14 cellular contexts compared by ENCODE assay signal in genomic region chr7:46461334-46461777, GRCh38.
"Had no signal": no experiment of that assay in that cellular context is flagged by ENCODE, and none has a peak within 500 bp of the region (broad histone marks: within the 10 kb centered on the region; RNA-seq: fewer than 3 reads in every experiment).

No MANE protein-coding gene starts in this region.

- H3K9ac ChIP-seq: neural progenitor cell, parathyroid adenoma had no signal

- H3K4me2 ChIP-seq: neural progenitor cell had no signal

- H3K79me2 ChIP-seq: parathyroid adenoma had no signal

- H3K36me3 ChIP-seq: heart right ventricle, neural progenitor cell, tibial nerve had no signal

- H3K27ac ChIP-seq: heart right ventricle, neural progenitor cell, parathyroid adenoma, skin epidermis, tibial nerve had no signal

- H3K27me3 ChIP-seq: heart right ventricle, neural progenitor cell, tibial nerve had no signal

- H3K4me3 ChIP-seq: heart right ventricle, neural progenitor cell, skin epidermis, tibial nerve had no signal

- H2AFZ ChIP-seq: neural progenitor cell, parathyroid adenoma had no signal

- H3K4me1 ChIP-seq: neural progenitor cell, parathyroid adenoma, tibial nerve had no signal

- DNase-seq: activated CD4-positive, alpha-beta memory T cell treated with anti-CD3 and anti-CD28 coated beads, Interleukin-2, amount 10 ng/mL, durations not matched to agents 7 days and 5 days; activated CD4-positive, alpha-beta T cell treated with anti-CD3 and anti-CD28 coated beads for 36 hours; activated naive CD4-positive, alpha-beta T cell; activated naive CD8-positive, alpha-beta T cell treated with anti-CD3 and anti-CD28 coated beads, Interleukin-2, amount 50 U/mL, for 24 hours; cerebellar nuclear complex; dermis blood vessel endothelial cell; endodermal cell; heart right ventricle; midbrain; SW 1271 had no signal
